In genomic region chr5:154472871-154473580, GRCh38 we compare ENCODE assay signal across 16 cellular contexts. TPM values are rescaled to one million over a fixed set of nuclear protein-coding genes. Genes with fewer than 3 reads are reported as not detected.
DNase-seq lines count a peak whose midpoint lies in the region; ATAC-seq and TF ChIP-seq lines count a peak whose summit lies in the region.
"Had no signal": no experiment of that assay in that cellular context is flagged by ENCODE, and none has a peak within 500 bp of the region (broad histone marks: within the 10 kb centered on the region; RNA-seq: fewer than 3 reads in every experiment).

No MANE protein-coding gene starts in this region.

- peaks cover 72 to 87% of the 10 kb centered on the region in 2 donors for H3K27me3 Mint-ChIP-seq in CD8-positive, alpha-beta memory T cell
- H3K27me3 Mint-ChIP-seq in T-cell, result peaks cover 77 to 89% of the 10 kb centered on the region in 2 donors
- H3K27me3 Mint-ChIP-seq in neural progenitor cell (ENCODE audit: insufficient read depth, low read depth), result peaks cover 88% of the 10 kb centered on the region
- H3K27me3 Mint-ChIP-seq in immature natural killer cell (ENCODE audit: low read depth in 3 of 3), result peaks cover 25 to 65% (median 35%) of the 10 kb centered on the region in 3 donors

- no peak overlapping the region for H3K27ac ChIP-seq in CD8-positive, alpha-beta memory T cell (ENCODE audit: low read depth, low read length)
- no peak overlapping the region for H3K27ac ChIP-seq in neural progenitor cell
- H3K27ac ChIP-seq: brain microvascular endothelial cell, WERI-Rb-1 had no signal

- peaks cover 72% of the 10 kb centered on the region for H4K20me1 ChIP-seq in neural progenitor cell (ENCODE audit: low read depth)

- H3K4me1 ChIP-seq in CD8-positive, alpha-beta memory T cell (ENCODE audit: insufficient read depth, low read length), result peaks cover 52% of the 10 kb centered on the region
- peaks cover 14% of the 10 kb centered on the region for H3K4me1 ChIP-seq in neural progenitor cell

- intact Hi-C loops in left ventricle myocardium superior (cut with micrococcal nuclease), result no loop called here

- POLR2A ChIA-PET in CD8-positive, alpha-beta memory T cell (lab: Charles Lee), result no interaction called here
- POLR2A ChIA-PET in T-cell (lab: Charles Lee), result no interaction called here

- peaks cover 50 to 67% (median 52%) of the 10 kb centered on the region in 3 donors for H3K4me1 Mint-ChIP-seq in CD8-positive, alpha-beta memory T cell
- H3K4me1 Mint-ChIP-seq in T-cell (peaks cover 55% of the 10 kb centered on the region in 3 donors), neural progenitor cell (peaks cover 25% of the 10 kb centered on the region), immature natural killer cell (peaks cover 26 to 28% of the 10 kb centered on the region in 2 donors)

- H3K4me3 ChIP-seq in CD8-positive, alpha-beta memory T cell (ENCODE audit: low read length), result no peak overlapping the region
- no peak overlapping the region for H3K4me3 ChIP-seq in neural progenitor cell

- ATAC-seq in T-cell (replicated peaks in 1 of 4) (no peak), left ventricle myocardium superior (peak; percentile 61), HG03354 (IDR thresholded peaks at IDR 0.05; ENCODE audit: poor library complexity, severe bottlenecking, unreplicated experiment) (no peak)

- no peaks in the 10 kb centered on the region for H3K79me2 ChIP-seq in neural progenitor cell (ENCODE audit: low read depth)

- H3K4me3 Mint-ChIP-seq in CD8-positive, alpha-beta memory T cell, result peak overlapping the region; percentile 18 to 63 (median 49)
- H3K4me3 Mint-ChIP-seq in T-cell (peak overlapping the region in 2 of 3 donors; percentile 35 to 76), neural progenitor cell (no peak overlapping the region), immature natural killer cell (no peak overlapping the region)

- H3K27ac Mint-ChIP-seq in CD8-positive, alpha-beta memory T cell, result peak overlapping the region in 1 of 8 donors; percentile 57
- H3K27ac Mint-ChIP-seq in T-cell (peak overlapping the region in 1 of 2 donors; percentile 52), neural progenitor cell (no peak overlapping the region), immature natural killer cell (no peak overlapping the region)
- H3K27ac Mint-ChIP-seq: activated T-cell treated with anti-CD3 and anti-CD28 coated beads, Interleukin-2, amount 50 U/mL, for 24 hours had no signal

- CTCF ChIA-PET in CD8-positive, alpha-beta memory T cell (lab: Charles Lee), result interaction anchor here (1.7 kb wide), 2 partner anchors 10 to 12 kb away, joined by 5 to 6 read pairs; no protein-coding TSS in a partner anchor
- CTCF ChIA-PET in T-cell (lab: Charles Lee), result no interaction called here

- H3K4me2 ChIP-seq in neural progenitor cell, result peak overlapping the region; percentile 2

- peaks cover 19% of the 10 kb centered on the region for H3F3A ChIP-seq in neural progenitor cell (ENCODE audit: low read depth)

- no peaks in the 10 kb centered on the region for H3K9me3 ChIP-seq in CD8-positive, alpha-beta memory T cell (ENCODE audit: low read length)
- H3K9me3 ChIP-seq in neural progenitor cell (ENCODE audit: low read depth), result no peaks in the 10 kb centered on the region

- no peak overlapping the region for H2AFZ ChIP-seq in neural progenitor cell (replicated peaks)

- H3K27me3 ChIP-seq in CD8-positive, alpha-beta memory T cell (ENCODE audit: insufficient read depth, low read length, poor library complexity, severe bottlenecking), result peaks cover 72% of the 10 kb centered on the region
- peaks cover 100% of the 10 kb centered on the region for H3K27me3 ChIP-seq in neural progenitor cell

- no peaks in the 10 kb centered on the region for H3K9me3 Mint-ChIP-seq in CD8-positive, alpha-beta memory T cell
- H3K9me3 Mint-ChIP-seq in T-cell, result no peaks in the 10 kb centered on the region
- H3K9me3 Mint-ChIP-seq in neural progenitor cell, result peaks cover 2% of the 10 kb centered on the region
- H3K9me3 Mint-ChIP-seq in immature natural killer cell, result peaks cover 0 to 2% (median 0%) of the 10 kb centered on the region in 6 donors
- H3K9me3 Mint-ChIP-seq: activated T-cell treated with anti-CD3 and anti-CD28 coated beads, Interleukin-2, amount 50 U/mL, for 24 hours had no signal

- DNase-seq in CD8-positive, alpha-beta memory T cell, result no peak
- DNase-seq in T-cell, result no peak
- peak; percentile 44 for DNase-seq in left ventricle myocardium superior
- DNase-seq in neural progenitor cell (ENCODE audit: low spot score), result peak; percentile 47
- no peak for DNase-seq in immature natural killer cell
- DNase-seq in stimulated activated CD4-positive, alpha-beta T cell treated with anti-CD3 and anti-CD28 coated beads, Interleukin-15, amount 100 ng/mL, for 24 hours, result no peak
- DNase-seq in DMS153 treated with DMSO at 0.1 percent for 48 hours (lab: John Stamatoyannopoulos, UW; ENCODE audit: unreplicated experiment), result no peak
- DNase-seq: activated T-cell treated with anti-CD3 and anti-CD28 coated beads, Interleukin-2, amount 50 U/mL, for 24 hours; brain microvascular endothelial cell; COR-L47; mammary epithelial cell; WERI-Rb-1 had no signal

- no peaks in the 10 kb centered on the region for H3K36me3 Mint-ChIP-seq in CD8-positive, alpha-beta memory T cell
- H3K36me3 Mint-ChIP-seq in T-cell (no peaks in the 10 kb centered on the region), neural progenitor cell (no peaks in the 10 kb centered on the region), immature natural killer cell (peaks cover 0 to 7% (median 0%) of the 10 kb centered on the region in 3 donors)

- no peak overlapping the region for H3K9ac ChIP-seq in neural progenitor cell

- no peaks in the 10 kb centered on the region for H3K36me3 ChIP-seq in CD8-positive, alpha-beta memory T cell (ENCODE audit: insufficient read depth, low read length)
- no peaks in the 10 kb centered on the region for H3K36me3 ChIP-seq in neural progenitor cell
- H3K36me3 ChIP-seq: brain microvascular endothelial cell had no signal

- TF ChIP-seq CTCF in neural progenitor cell (IDR thresholded peaks at IDR 0.05), result no peak

RNA-seq across cellular contexts. Expression of gene HAND1, which starts 5.0 kb away (rescaled TPM):
- not detected for total RNA-seq in CD8-positive, alpha-beta memory T cell
- not detected for polyA plus RNA-seq in CD8-positive, alpha-beta memory T cell
- total RNA-seq in T-cell, result not detected
- total RNA-seq in left ventricle myocardium superior, result 37.8 TPM
- not detected in 2 replicates for total RNA-seq in neural progenitor cell (ENCODE audit: low replicate concordance)
- not detected for polyA plus RNA-seq in immature natural killer cell
- total RNA-seq: LHCN-M2, mammary epithelial cell, pulmonary artery endothelial cell, SK-MEL-5 had no signal
- polyA plus RNA-seq: mammary epithelial cell had no signal

RNA-seq across cellular contexts. Expression of gene SAP30L, which starts 27.2 kb away (rescaled TPM):
- 10 to 100 TPM; 35.1 to 37.9 TPM for total RNA-seq in CD8-positive, alpha-beta memory T cell
- 37.9 TPM for polyA plus RNA-seq in CD8-positive, alpha-beta memory T cell
- total RNA-seq in T-cell (10 to 100 TPM; 32.5 to 48.4 (median 38.1) TPM), left ventricle myocardium superior (39.2 TPM), neural progenitor cell (ENCODE audit: low replicate concordance) (13.2 and 24.8 TPM in 2 replicates)
- polyA plus RNA-seq in immature natural killer cell, result 10 to 100 TPM; 20.6 to 45.3 (median 27.1) TPM

Comparison
In these comparisons a context has a peak if more than half of its experiments do, and no peak if none do; other contexts are left out.
1. DNase-seq: peak in left ventricle myocardium superior (single experiment) and neural progenitor cell (single experiment); none in CD8-positive, alpha-beta memory T cell (0 of 5), T-cell (0 of 34), immature natural killer cell (0 of 3), stimulated activated CD4-positive, alpha-beta T cell treated with anti-CD3 and anti-CD28 coated beads, Interleukin-15, amount 100 ng/mL, for 24 hours (single experiment) and DMS153 treated with DMSO at 0.1 percent for 48 hours (single experiment).
2. H3K4me3 Mint-ChIP-seq: peak in CD8-positive, alpha-beta memory T cell (7 of 7) and T-cell (2 of 3); none in neural progenitor cell (single experiment) and immature natural killer cell (0 of 5).
3. RNA of gene HAND1, which starts 5.0 kb away (total RNA-seq): 37.8 TPM in left ventricle myocardium superior (single experiment); not detected in CD8-positive, alpha-beta memory T cell, not detected in T-cell and not detected in neural progenitor cell; every median in the first group is over 10 times any median in the second.